In genomic region chr3:47161983-47162694, GRCh38 we compare ENCODE assay signal across 8 cellular contexts. TPM values are rescaled to one million over a fixed set of nuclear protein-coding genes. Genes with fewer than 3 reads are reported as not detected.
DNase-seq lines count a peak whose midpoint lies in the region; ATAC-seq, FAIRE-seq and TF ChIP-seq lines count a peak whose summit lies in the region.

No MANE protein-coding gene starts in this region.

- DNase-seq in right atrium auricular region (ENCODE audit: low spot score) (no peak), cardiac septum (ENCODE audit: low spot score) (no peak), astrocyte of the cerebellum (ENCODE audit: low read depth) (no peak), medulla oblongata (ENCODE audit: extremely low spot score) (peak; percentile 33), aorta (no peak), frontal cortex (ENCODE audit: low spot score in 2 of 2) (no peak)

- WGBS in aorta, 2 donors, result 19 to 20% methylated on average over 4 of the region's 4 CpGs

- TF ChIP-seq CTCF in right atrium auricular region (IDR thresholded peaks at IDR 0.05) (no peak), astrocyte of the cerebellum (IDR thresholded peaks at IDR 0.05; ENCODE audit: low read depth, low read length, missing control alignments) (no peak)

- in situ Hi-C loops in astrocyte of the cerebellum (cut with HindIII; ENCODE audit: low sequenced_read_pairs), result no loop called here

- H3K36me3 ChIP-seq in right atrium auricular region (no peaks in the 10 kb centered on the region), aorta (ENCODE audit: control insufficient read depth in 1 of 2, insufficient read depth in 2 of 2, low read length in 1 of 2) (no peaks in the 10 kb centered on the region)

- H3K27me3 ChIP-seq in right atrium auricular region (no peaks in the 10 kb centered on the region), aorta (ENCODE audit: control insufficient read depth in 1 of 2, insufficient read depth in 2 of 2, low read length in 1 of 2) (no peaks in the 10 kb centered on the region)

- peak overlapping the region; percentile 79 to 90 for H3K4me3 ChIP-seq in right atrium auricular region
- peak overlapping the region; percentile 95 for H3K4me3 ChIP-seq in astrocyte of the cerebellum (ENCODE audit: low read depth, low read length)
- H3K4me3 ChIP-seq in aorta (ENCODE audit: low read length in 2 of 2), result peak overlapping the region; percentile 94 to 97

- no peak for FAIRE-seq in frontal cortex (lab: Jason Lieb, UNC)

- peaks cover 0 to 66% of the 10 kb centered on the region in 2 donors for H3K4me1 ChIP-seq in right atrium auricular region
- H3K4me1 ChIP-seq in aorta (ENCODE audit: control insufficient read depth in 1 of 2, insufficient read depth in 2 of 2, low read length in 2 of 2), result peaks cover 0 to 19% of the 10 kb centered on the region in 2 donors

- no peaks in the 10 kb centered on the region for H3K9me3 ChIP-seq in right atrium auricular region
- H3K9me3 ChIP-seq in aorta (ENCODE audit: control insufficient read depth, low read length), result no peaks in the 10 kb centered on the region

- ATAC-seq in aorta (ENCODE audit: low FRiP score), result no peak
- ATAC-seq in GM21576 (IDR thresholded peaks at IDR 0.05; ENCODE audit: unreplicated experiment), result no peak
- ATAC-seq in HG03439 (IDR thresholded peaks at IDR 0.05; ENCODE audit: unreplicated experiment), result no peak

- intact Hi-C loops in cardiac septum (cut with DNase I) (loop anchor here (5.0 to 10.0 kb wide), 3 partner anchors 187 to 237 kb away; partner anchors contain the start of genes CCDC12, NBEAL2 and PTPN23), aorta (cut with DNase I) (loop anchor here in 1 of 2 donors (10.0 kb wide), 2 partner anchors 67 to 227 kb away; no protein-coding TSS in a partner anchor)

- peak overlapping the region; percentile 95 to 96 for H3K27ac ChIP-seq in right atrium auricular region
- H3K27ac ChIP-seq in aorta (ENCODE audit: low read depth in 1 of 2, low read length in 2 of 2), result no peak overlapping the region

RNA-seq across cellular contexts. Expression of gene SETD2, which starts 1.8 kb away (rescaled TPM):
- total RNA-seq in right atrium auricular region (10 to 100 TPM; 26.8 to 34.2 TPM), cardiac septum (35.6 TPM), aorta (10 to 100 TPM; 51.8 to 62.5 TPM), frontal cortex (77.5 TPM)
- polyA plus RNA-seq in aorta, result 10 to 100 TPM; 12.9 to 15.1 TPM

Comparison
In these comparisons a context has a peak if more than half of its experiments do, and no peak if none do; other contexts are left out.
1. H3K27ac ChIP-seq: peak in right atrium auricular region (2 of 2); none in aorta (0 of 2).
2. Peak in every context shown above with its lines, with median percentiles within 50 percentile points of each other: H3K4me3 ChIP-seq.